In the genomic region with DNA sequence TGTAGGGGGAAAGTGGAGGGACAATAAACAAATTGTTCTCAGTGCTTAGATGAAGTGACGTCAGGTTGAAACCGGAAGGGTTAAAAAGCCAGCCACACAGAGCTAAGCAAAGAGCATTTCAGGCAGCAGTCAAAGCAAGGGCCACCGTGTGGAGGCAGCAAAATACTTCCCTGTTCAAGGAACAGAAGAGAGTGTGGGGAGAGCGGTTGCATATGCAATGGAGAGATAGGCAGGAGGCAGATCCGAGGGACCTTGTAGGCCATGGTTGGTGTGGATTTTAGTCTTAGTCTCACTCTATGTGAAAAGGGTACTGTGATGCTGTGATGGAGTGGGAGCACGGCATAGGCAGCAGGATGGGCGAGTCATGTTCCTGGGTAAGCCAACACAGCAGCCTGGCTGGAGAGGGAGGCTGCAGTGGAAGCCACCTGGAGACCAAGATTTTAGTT, we compare ENCODE assay signal across 10 cellular contexts. TPM values are rescaled to one million over a fixed set of nuclear protein-coding genes. Genes with fewer than 3 reads are reported as not detected.
DNase-seq lines count a peak whose midpoint lies in the region; TF ChIP-seq lines count a peak whose summit lies in the region.
"Had no signal": no experiment of that assay in that cellular context is flagged by ENCODE, and none has a peak within 500 bp of the region (broad histone marks: within the 10 kb centered on the region; RNA-seq: fewer than 3 reads in every experiment).

No MANE protein-coding gene starts in this region.

- H3K4me3 Mint-ChIP-seq in chondrocyte (ENCODE audit: unreplicated experiment): no peak overlapping the region
- H3K4me3 Mint-ChIP-seq: dendritic cell treated with granulocyte-macrophage colony-stimulating factor and Interleukin-4, amounts not matched to agents 40 ng/mL and 50 ng/mL, for 4 days; naive thymus-derived CD8-positive, alpha-beta T cell had no signal

- peak; percentile 20 for TF ChIP-seq POLR2A in GM18526 (IDR thresholded peaks at IDR 0.05; ENCODE audit: extremely low read depth, insufficient read length)

- H3K27me3 ChIP-seq in brain microvascular endothelial cell (replicated peaks): no peaks in the 10 kb centered on the region

- no peak overlapping the region for H3K27ac Mint-ChIP-seq in chondrocyte (ENCODE audit: unreplicated experiment)
- H3K27ac Mint-ChIP-seq: dendritic cell treated with granulocyte-macrophage colony-stimulating factor and Interleukin-4, amounts not matched to agents 40 ng/mL and 50 ng/mL, for 4 days; naive thymus-derived CD8-positive, alpha-beta T cell had no signal

- H3K36me3 Mint-ChIP-seq in chondrocyte (ENCODE audit: low read depth): no peaks in the 10 kb centered on the region
- H3K36me3 Mint-ChIP-seq: naive thymus-derived CD8-positive, alpha-beta T cell had no signal

- H3K27ac ChIP-seq in brain microvascular endothelial cell: no peak overlapping the region

- intact Hi-C loops in cardiac septum (cut with DNase I): no loop called here

- no peaks in the 10 kb centered on the region for H3K36me3 ChIP-seq in brain microvascular endothelial cell (replicated peaks)

- peak; percentile 44 for DNase-seq in NCI-H2227 treated with DMSO at 0.1 percent for 48 hours (lab: John Stamatoyannopoulos, UW)
- DNase-seq in brain microvascular endothelial cell: peak; percentile 13
- DNase-seq in nucleus accumbens (lab: John Stamatoyannopoulos, UW): peak in 38 of 56 donors; percentile 2 to 52 (median 24)
- DNase-seq in chondrocyte (ENCODE audit: low spot score): no peak
- DNase-seq in cardiac septum (ENCODE audit: low spot score): no peak
- DNase-seq in activated CD4-positive, CD25-positive, alpha-beta regulatory T cell (lab: John Stamatoyannopoulos, UW): no peak
- DNase-seq: KG1 had no signal

- in situ Hi-C loops in brain microvascular endothelial cell (cut with HindIII; ENCODE audit: low pct_ligation_motif_present, low sequenced_read_pairs): no loop called here

- no peaks in the 10 kb centered on the region for H3K9me3 Mint-ChIP-seq in chondrocyte (ENCODE audit: low read depth)
- H3K9me3 Mint-ChIP-seq: dendritic cell treated with granulocyte-macrophage colony-stimulating factor and Interleukin-4, amounts not matched to agents 40 ng/mL and 50 ng/mL, for 4 days; naive thymus-derived CD8-positive, alpha-beta T cell had no signal

- no peak overlapping the region for H3K4me3 ChIP-seq in brain microvascular endothelial cell (ENCODE audit: low read depth, low read length)

- H3K27me3 Mint-ChIP-seq in chondrocyte (ENCODE audit: low read depth): no peaks in the 10 kb centered on the region
- H3K27me3 Mint-ChIP-seq: dendritic cell treated with granulocyte-macrophage colony-stimulating factor and Interleukin-4, amounts not matched to agents 40 ng/mL and 50 ng/mL, for 4 days; naive thymus-derived CD8-positive, alpha-beta T cell had no signal

- peak; percentile 39 for TF ChIP-seq CTCF in brain microvascular endothelial cell (IDR thresholded peaks at IDR 0.05; ENCODE audit: low read depth, low read length, missing control alignments)
- TF ChIP-seq CTCF in chondrocyte (IDR thresholded peaks at IDR 0.05): no peak

- peaks cover 17% of the 10 kb centered on the region for H3K4me1 Mint-ChIP-seq in chondrocyte (ENCODE audit: low read depth)

RNA-seq across cellular contexts. Expression of a gene that starts 3.8 kb away (rescaled TPM):
- 15.8 to 22.5 TPM (median 20.4 TPM) in 3 replicates for total RNA-seq in chondrocyte
- 33.9 TPM for total RNA-seq in cardiac septum

RNA-seq across cellular contexts. Expression of a gene that starts 45.2 kb away (rescaled TPM):
- total RNA-seq in chondrocyte (30.8 to 33.5 TPM (median 30.9 TPM) in 3 replicates), cardiac septum (59.7 TPM)

Comparison
In these comparisons a context has a peak if more than half of its experiments do, and no peak if none do; other contexts are left out.
1. DNase-seq: peak in NCI-H2227 treated with DMSO at 0.1 percent for 48 hours (single experiment), brain microvascular endothelial cell (single experiment) and nucleus accumbens (38 of 56); none in chondrocyte (single experiment), cardiac septum (single experiment) and activated CD4-positive, CD25-positive, alpha-beta regulatory T cell (0 of 4).